In genomic region chr2:222791946-222792649, GRCh38 we compare ENCODE assay signal across 10 cellular contexts.
DNase-seq lines count a peak whose midpoint lies in the region; ATAC-seq and FAIRE-seq lines count a peak whose summit lies in the region.
"Had no signal": no experiment of that assay in that cellular context is flagged by ENCODE, and none has a peak within 500 bp of the region (broad histone marks: within the 10 kb centered on the region; RNA-seq: fewer than 3 reads in every experiment).

No MANE protein-coding gene starts in this region.

- peak overlapping the region in 1 of 2 donors; percentile 50 for H3K27ac ChIP-seq in small intestine (ENCODE audit: low read depth in 1 of 2, low read length in 1 of 2)

- H3K9ac ChIP-seq in adipocyte (ENCODE audit: low read length): peak overlapping the region; percentile 66

- H3K9me3 ChIP-seq in adipocyte (ENCODE audit: control insufficient read depth, low read length) (no peaks in the 10 kb centered on the region), small intestine (ENCODE audit: control insufficient read depth, low read depth) (no peaks in the 10 kb centered on the region)

- WGBS in small intestine, 3 donors: 63 to 89% (median 81%) methylated on average over 15 of the region's 15 CpGs

- H3K4me1 ChIP-seq in adipocyte (ENCODE audit: control insufficient read depth, insufficient read depth, low read length) (peaks cover 31% of the 10 kb centered on the region), small intestine (ENCODE audit: control insufficient read depth in 2 of 2, insufficient read depth in 1 of 2, low read depth in 1 of 2, low read length in 1 of 2) (peaks cover 0 to 9% of the 10 kb centered on the region in 2 donors)

- H3K27me3 ChIP-seq in adipocyte (replicated peaks; ENCODE audit: control insufficient read depth, insufficient read depth, low read length) (no peaks in the 10 kb centered on the region), small intestine (ENCODE audit: control insufficient read depth in 2 of 2, insufficient read depth in 2 of 2, low read length in 2 of 2) (no peaks in the 10 kb centered on the region)

- H3K36me3 ChIP-seq in adipocyte (ENCODE audit: control insufficient read depth, insufficient read depth, low read length, severe bottlenecking) (no peaks in the 10 kb centered on the region), small intestine (ENCODE audit: control insufficient read depth in 2 of 2, insufficient read depth in 2 of 2, low read length in 2 of 2) (no peaks in the 10 kb centered on the region)

- ATAC-seq in left cardiac atrium: peak; percentile 81 to 86
- no peak for ATAC-seq in GM18870 (IDR thresholded peaks at IDR 0.05; ENCODE audit: unreplicated experiment)

- H3K4me3 ChIP-seq in adipocyte (ENCODE audit: low read length): peak overlapping the region; percentile 26
- no peak overlapping the region for H3K4me3 ChIP-seq in small intestine (ENCODE audit: low read depth in 1 of 2, low read length in 2 of 2)

- intact Hi-C loops in left cardiac atrium (cut with DNase I): loop anchor here in 1 of 2 donors (5.0 to 10.0 kb wide), 2 partner anchors 67 to 70 kb away; partner anchors contain the start of gene ACSL3
- intact Hi-C loops in posterior vena cava (cut with DNase I): no loop called here

- FAIRE-seq in small intestine (lab: Jason Lieb, UNC): no peak

- DNase-seq in Ammon's horn (ENCODE audit: low spot score) (peak; percentile 87), adipocyte (ENCODE audit: low read depth) (peak; percentile 9), left cardiac atrium (peak; percentile 57), posterior vena cava (ENCODE audit: low spot score) (peak; percentile 84), NCI-H748 (lab: John Stamatoyannopoulos, UW; ENCODE audit: unreplicated experiment) (no peak), small intestine (no peak), islet precursor cell (no peak)
- DNase-seq: activated naive CD8-positive, alpha-beta T cell treated with anti-CD3 and anti-CD28 coated beads, Interleukin-2, amount 10 ng/mL, durations not matched to agents 7 days and 5 days; stimulated activated naive CD4-positive, alpha-beta T cell had no signal

Comparison
In these comparisons a context has a peak if more than half of its experiments do, and no peak if none do; other contexts are left out.
1. DNase-seq: peak in Ammon's horn (single experiment), adipocyte (single experiment), left cardiac atrium (single experiment) and posterior vena cava (single experiment); none in NCI-H748 (single experiment), small intestine (single experiment) and islet precursor cell (single experiment).